ENCODE assay signal across 8 cellular contexts in the genomic region with DNA sequence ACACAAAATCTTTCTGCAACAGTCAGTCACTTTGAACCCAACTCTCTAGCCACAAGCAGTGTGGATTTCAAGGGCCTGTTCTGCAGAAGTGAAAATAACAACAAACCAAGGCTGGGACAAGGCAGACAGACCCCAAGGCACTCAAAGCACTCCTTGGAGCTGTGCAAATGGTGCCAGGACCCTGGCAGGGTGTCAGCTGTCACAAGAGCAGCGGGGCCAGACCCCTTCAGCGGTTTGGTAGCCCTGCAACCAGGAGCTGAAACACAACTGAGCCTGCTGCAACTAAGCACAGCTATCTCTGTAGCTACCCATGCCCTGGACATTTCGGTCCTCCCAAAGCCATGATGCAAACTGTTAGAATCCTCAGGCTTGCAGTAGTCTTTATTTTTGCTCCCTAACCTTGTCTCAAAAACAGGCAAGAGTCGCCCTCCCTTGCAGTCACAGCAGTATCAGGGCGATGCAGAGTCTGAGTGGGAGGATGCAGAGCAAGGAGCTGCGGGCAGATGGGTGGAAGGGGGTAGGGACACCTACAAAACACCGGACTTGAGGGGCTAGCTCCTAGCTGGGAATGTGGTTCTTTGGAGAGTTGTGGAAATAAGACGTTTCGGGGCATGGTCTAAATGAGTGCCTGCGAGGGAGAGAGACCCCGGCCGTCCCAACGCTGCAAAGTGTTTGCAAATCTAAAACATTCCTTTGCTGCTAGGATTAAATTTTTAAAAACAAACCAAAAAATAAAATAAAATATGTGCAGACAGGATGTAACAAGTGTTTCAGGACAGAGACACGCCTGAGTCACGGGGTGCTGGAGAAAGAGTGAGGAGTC. TPM values are rescaled to one million over a fixed set of nuclear protein-coding genes. Genes with fewer than 3 reads are reported as not detected.
A peak's percentile ranks its signal among the peaks of the same experiment; 100 is the strongest.
DNase-seq lines count a peak whose midpoint lies in the region; ATAC-seq, FAIRE-seq and TF ChIP-seq lines count a peak whose summit lies in the region.

No MANE protein-coding gene starts in this region.

- H3K27me3 Mint-ChIP-seq in activated T-cell treated with anti-CD3 and anti-CD28 coated beads, Interleukin-2, amount 50 U/mL, for 4 hours (ENCODE audit: low read depth), result peaks cover 74% of the 10 kb centered on the region

- CTCF ChIA-PET in mammary epithelial cell (lab: Charles Lee; ENCODE audit: low non-redundant PET), result interaction anchor here (0.7 to 1.5 kb wide), 4 partner anchors 25 to 717 kb away, joined by 3 to 6 read pairs (median 4); no protein-coding TSS in a partner anchor

- H2AFZ ChIP-seq in mammary epithelial cell (ENCODE audit: low read depth, low read length), result peak overlapping the region; percentile 80

- in situ Hi-C loops in mammary epithelial cell (cut with MboI; ENCODE audit: low sequenced_read_pairs in 2 of 2), result loop anchor here in 1 of 2 donors (10.0 kb wide), 1 partner anchor 433 kb away; no protein-coding TSS in a partner anchor

- FAIRE-seq in GM12892 (lab: Jason Lieb, UNC), result no peak

- H3K27ac ChIP-seq in mammary epithelial cell (ENCODE audit: insufficient read depth, low read depth, low read length) (peak overlapping the region; percentile 50), lung (ENCODE audit: low read depth in 1 of 2, low read length in 1 of 2) (peak overlapping the region; percentile 82 to 99), tibial artery (peak overlapping the region; percentile 98 to 99)

- H3K9me3 ChIP-seq in mammary epithelial cell (replicated peaks; ENCODE audit: insufficient read depth, low read length), result no peaks in the 10 kb centered on the region
- no peaks in the 10 kb centered on the region for H3K9me3 ChIP-seq in lung (ENCODE audit: control insufficient read depth in 2 of 2, insufficient read depth in 1 of 2, low read length in 1 of 2)
- no peaks in the 10 kb centered on the region for H3K9me3 ChIP-seq in tibial artery

- H3K4me2 ChIP-seq in mammary epithelial cell (ENCODE audit: insufficient read depth, low read depth, low read length), result peak overlapping the region; percentile 82

- BruUV-seq in mammary epithelial cell (replicated peaks; lab: Mats Ljungman, UMichigan), result no TSS peak

- peaks cover 56% of the 10 kb centered on the region for H3K4me1 ChIP-seq in mammary epithelial cell (ENCODE audit: insufficient read depth, low read length)
- H3K4me1 ChIP-seq in lung (ENCODE audit: control insufficient read depth in 2 of 2, insufficient read depth in 2 of 2, low read length in 2 of 2), result peaks cover 12 to 15% of the 10 kb centered on the region in 2 donors
- peaks cover 0 to 73% (median 53%) of the 10 kb centered on the region in 4 donors for H3K4me1 ChIP-seq in tibial artery

- TF ChIP-seq CTCF in mammary epithelial cell (conservative IDR thresholded peaks at IDR 0.05 in 1 of 2, IDR thresholded peaks at IDR 0.05 in 1 of 2; ENCODE audit: extremely low read depth in 1 of 2, insufficient read depth in 1 of 2, low read depth in 1 of 2, low read length in 2 of 2), result no peak
- TF ChIP-seq CTCF in lung (IDR thresholded peaks at IDR 0.05; ENCODE audit: control extremely low read depth, extremely low read depth), result no peak
- no peak for TF ChIP-seq CTCF in tibial artery (IDR thresholded peaks at IDR 0.05)

- no peak for ATAC-seq in activated T-cell treated with anti-CD3 and anti-CD28 coated beads, Interleukin-2, amount 50 U/mL, for 4 hours
- ATAC-seq in lung (ENCODE audit: insufficient read depth, low FRiP score), result no peak
- no peak for ATAC-seq in HG02763 (IDR thresholded peaks at IDR 0.05; ENCODE audit: unreplicated experiment)
- ATAC-seq in HG03095 (IDR thresholded peaks at IDR 0.05; ENCODE audit: unreplicated experiment), result no peak

- no peaks in the 10 kb centered on the region for H3K9me3 Mint-ChIP-seq in activated T-cell treated with anti-CD3 and anti-CD28 coated beads, Interleukin-2, amount 50 U/mL, for 4 hours

- H3K4me3 ChIP-seq in mammary epithelial cell (replicated peaks in 1 of 3; ENCODE audit: insufficient read depth in 1 of 3, low read depth in 2 of 3, low read length in 3 of 3) (peak overlapping the region; percentile 72 to 77 (median 75)), lung (peak overlapping the region; percentile 67), tibial artery (peak overlapping the region; percentile 82 to 84)

- DNase-seq in activated T-cell treated with anti-CD3 and anti-CD28 coated beads, Interleukin-2, amount 50 U/mL, for 4 hours, result no peak
- no peak for DNase-seq in activated T-cell treated with anti-CD3 and anti-CD28 coated beads for 4 hours
- DNase-seq in mammary epithelial cell, result no peak
- DNase-seq in lung (ENCODE audit: low spot score), result no peak
- DNase-seq in tibial artery, result no peak
- DNase-seq in GM12892 (ENCODE audit: insufficient read length), result no peak

- intact Hi-C loops in mammary epithelial cell (cut with micrococcal nuclease) (loop anchor here (2.0 to 5.0 kb wide), 4 partner anchors 87 to 360 kb away; no protein-coding TSS in a partner anchor), tibial artery (cut with DNase I; ENCODE audit: low total_unique reads) (loop anchor here (5.0 to 10.0 kb wide), 4 partner anchors 55 to 715 kb away; no protein-coding TSS in a partner anchor)

- dilution Hi-C loops in mammary epithelial cell (cut with HindIII; ENCODE audit: low sequenced_read_pairs), result loop anchor here (10.0 kb wide), 1 partner anchor 183 kb away; no protein-coding TSS in a partner anchor

- WGBS in mammary epithelial cell (ENCODE audit: low coverage, missing lambda C conversion rate), result 61% methylated on average over 13 of the region's 15 CpGs
- WGBS in lung, 2 donors, result 32 to 33% methylated on average over 15 of the region's 15 CpGs

- H3K36me3 ChIP-seq in mammary epithelial cell (ENCODE audit: insufficient read depth, low read length), result no peaks in the 10 kb centered on the region
- H3K36me3 ChIP-seq in lung (ENCODE audit: control insufficient read depth in 2 of 2, insufficient read depth in 2 of 2, low read length in 2 of 2), result no peaks in the 10 kb centered on the region
- no peaks in the 10 kb centered on the region for H3K36me3 ChIP-seq in tibial artery

- no peaks in the 10 kb centered on the region for H3K27me3 ChIP-seq in mammary epithelial cell (ENCODE audit: insufficient read depth, low read length)
- H3K27me3 ChIP-seq in lung (ENCODE audit: control insufficient read depth, insufficient read depth), result no peaks in the 10 kb centered on the region
- H3K27me3 ChIP-seq in tibial artery, result no peaks in the 10 kb centered on the region

- H4K20me1 ChIP-seq in mammary epithelial cell (ENCODE audit: insufficient read depth, low read length), result no peaks in the 10 kb centered on the region

- H3K4me1 Mint-ChIP-seq in activated T-cell treated with anti-CD3 and anti-CD28 coated beads, Interleukin-2, amount 50 U/mL, for 4 hours (ENCODE audit: low read depth), result peaks cover 12% of the 10 kb centered on the region

- no peaks in the 10 kb centered on the region for H3K36me3 Mint-ChIP-seq in activated T-cell treated with anti-CD3 and anti-CD28 coated beads, Interleukin-2, amount 50 U/mL, for 4 hours (ENCODE audit: insufficient read depth)

- H3K9ac ChIP-seq in mammary epithelial cell (ENCODE audit: insufficient read depth, low read length), result peak overlapping the region; percentile 65

- peak overlapping the region; percentile 71 for H3K4me3 Mint-ChIP-seq in activated T-cell treated with anti-CD3 and anti-CD28 coated beads, Interleukin-2, amount 50 U/mL, for 4 hours

- H3K79me2 ChIP-seq in mammary epithelial cell (ENCODE audit: insufficient read depth, low read length), result peaks cover 58% of the 10 kb centered on the region

- TF ChIP-seq POLR2A in GM12892 (IDR thresholded peaks at IDR 0.05; ENCODE audit: low read depth, low read length), result no peak

RNA-seq across cellular contexts. Expression of a gene that starts 1.1 kb away (rescaled TPM):
- under 1 TPM in 2 of 3 donors, not detected in 1; 0.03 to 0.05 TPM for total RNA-seq in activated T-cell treated with anti-CD3 and anti-CD28 coated beads, Interleukin-2, amount 50 U/mL, for 4 hours
- total RNA-seq in mammary epithelial cell (10 to 100 TPM; 12.5 to 39.8 TPM), lung (10 to 100 TPM; 13.0 to 14.1 TPM)
- polyA plus RNA-seq in mammary epithelial cell (7.4 TPM), lung (1 to 10 TPM; 2.9 to 5.5 TPM)
- 21.2 TPM for polyA minus RNA-seq in mammary epithelial cell
- polyA plus RNA-seq in GM12892 (2012; ENCODE audit: missing spikeins), result not detected

Comparison
In these comparisons a context has a peak if more than half of its experiments do, and no peak if none do; other contexts are left out.
1. RNA of a gene that starts 1.1 kb away (total RNA-seq): 12.5 to 39.8 TPM in mammary epithelial cell and 13.0 to 14.1 TPM in lung; 0.03 to 0.05 TPM in activated T-cell treated with anti-CD3 and anti-CD28 coated beads, Interleukin-2, amount 50 U/mL, for 4 hours; every median in the first group is over 10 times any median in the second.
2. Peak in every context shown above with its lines, with median percentiles within 50 percentile points of each other: H3K27ac ChIP-seq and H3K4me3 ChIP-seq.